In the genomic region with DNA sequence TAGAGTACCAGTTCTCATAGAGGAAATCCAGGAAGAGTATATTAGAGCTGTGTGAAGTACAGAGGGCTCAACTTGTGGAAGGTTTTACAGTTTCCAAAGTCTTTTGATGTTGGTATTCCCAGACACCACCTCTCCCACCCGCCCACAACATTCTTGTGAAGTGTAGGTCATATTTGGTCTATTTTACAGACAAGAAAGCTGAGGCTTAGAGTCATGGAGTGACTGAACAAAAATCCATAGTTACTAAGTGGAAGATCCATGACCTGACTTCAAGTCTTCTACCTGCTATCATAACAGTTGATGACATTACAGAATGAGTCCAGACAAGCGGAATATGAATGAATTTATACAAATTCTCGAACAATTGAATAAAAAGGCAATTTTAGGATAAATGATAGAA, we compare ENCODE assay signal across 22 cellular contexts.
DNase-seq lines count a peak whose midpoint lies in the region; FAIRE-seq and TF ChIP-seq lines count a peak whose summit lies in the region.
"Had no signal": no experiment of that assay in that cellular context is flagged by ENCODE, and none has a peak within 500 bp of the region (broad histone marks: within the 10 kb centered on the region; RNA-seq: fewer than 3 reads in every experiment).

No MANE protein-coding gene starts in this region.

- intact Hi-C loops in cardiac septum (cut with DNase I) = loop anchor here (10.0 kb wide), 1 partner anchor 100 kb away; no protein-coding TSS in a partner anchor

- no peaks in the 10 kb centered on the region for H3K27me3 ChIP-seq in GM23248 (replicated peaks; ENCODE audit: insufficient read depth)
- H3K27me3 ChIP-seq: BLaER1 treated with 17β-estradiol and CSF1 and Interleukin-3, amounts not matched to agents 10 nM and 100 nM had no signal

- 70 to 79% methylated on average over 3 of the region's 3 CpGs for WGBS in GM23248 (ENCODE audit: low coverage in 1 of 2, low lambda C conversion rate in 2 of 2, missing lambda C conversion rate in 2 of 2), 2 experiments

- FAIRE-seq in frontal cortex (lab: Jason Lieb, UNC) = no peak
- FAIRE-seq: A549 had no signal

- 0 out of 2 replicates have a peak, but pooled peaks cover 3% of the 10 kb centered on the region for H3K4me1 ChIP-seq in GM23248 (ENCODE audit: insufficient read depth)
- H3K4me1 ChIP-seq: A549; BLaER1 treated with 17β-estradiol and CSF1 and Interleukin-3, amounts not matched to agents 10 nM and 100 nM had no signal

- no peaks in the 10 kb centered on the region for H3K9me3 ChIP-seq in GM23248 (ENCODE audit: low read depth)

- H3K27ac ChIP-seq in GM23248 = no peak overlapping the region
- H3K27ac ChIP-seq: A549; BLaER1 treated with 17β-estradiol and CSF1 and Interleukin-3, amounts not matched to agents 10 nM and 100 nM; SK-N-MC had no signal

- no peaks in the 10 kb centered on the region for H3K79me2 ChIP-seq in GM23248 (ENCODE audit: insufficient read depth)

- H3K9me2 ChIP-seq in GM23248 (ENCODE audit: insufficient read depth) = no peaks in the 10 kb centered on the region

- no peaks in the 10 kb centered on the region for H3F3A ChIP-seq in GM23248 (ENCODE audit: insufficient read depth)

- DNase-seq in GM23248 (no peak), M059J (ENCODE audit: low read depth) (peak; percentile 17), amniotic epithelial cell (ENCODE audit: low read depth) (peak; percentile 40), fibroblast of the aortic adventitia (ENCODE audit: low read depth) (peak; percentile 11), cardiac septum (ENCODE audit: low spot score) (no peak), frontal cortex (ENCODE audit: low spot score in 2 of 2) (no peak), dermis blood vessel endothelial cell (no peak)
- DNase-seq: AML-193; CD4-positive, alpha-beta T cell; GOT3; Kasumi-1; NCI-H1105; NCI-H1436 treated with DMSO at 0.1 percent for 48 hours; NCI-H187 treated with DMSO at 0.1 percent for 48 hours; NCI-H2171 treated with DMSO at 0.1 percent for 48 hours; NCI-H524; NCI-H748 treated with DMSO at 0.1 percent for 48 hours; NK-92 treated with Interleukin-12 subunit alpha and Interleukin-12 subunit beta, amount 100 ng/mL, for 24 hours; SIG-M5 had no signal

- no peak overlapping the region for H3K4me2 ChIP-seq in GM23248 (ENCODE audit: unreplicated experiment)
- H3K4me2 ChIP-seq: A549; BLaER1 treated with 17β-estradiol and CSF1 and Interleukin-3, amounts not matched to agents 10 nM and 100 nM had no signal

- H3K4me3 ChIP-seq in GM23248 (no peak overlapping the region), fibroblast of the aortic adventitia (ENCODE audit: low read depth, low read length) (no peak overlapping the region)
- H3K4me3 ChIP-seq: A549; BLaER1 treated with 17β-estradiol and CSF1 and Interleukin-3, amounts not matched to agents 10 nM and 100 nM; SK-N-MC had no signal

- no peaks in the 10 kb centered on the region for H3K36me3 ChIP-seq in GM23248 (ENCODE audit: low read depth)
- H3K36me3 ChIP-seq: BLaER1 treated with 17β-estradiol and CSF1 and Interleukin-3, amounts not matched to agents 10 nM and 100 nM had no signal

- H2AFZ ChIP-seq in GM23248 = 0 out of 2 replicates have a peak overlapping the region, but pooled peaks have one; percentile 36

- in situ Hi-C loops in GM23248 (cut with MboI) = no loop called here

- no peaks in the 10 kb centered on the region for H4K20me1 ChIP-seq in GM23248 (ENCODE audit: insufficient read depth)
- H4K20me1 ChIP-seq: BLaER1 treated with 17β-estradiol and CSF1 and Interleukin-3, amounts not matched to agents 10 nM and 100 nM had no signal

- no peak for TF ChIP-seq CTCF in fibroblast of the aortic adventitia (IDR thresholded peaks at IDR 0.05; ENCODE audit: insufficient read depth, low read length)

- H3K9ac ChIP-seq in GM23248 = no peak overlapping the region
- H3K9ac ChIP-seq: BLaER1 treated with 17β-estradiol and CSF1 and Interleukin-3, amounts not matched to agents 10 nM and 100 nM had no signal

Comparison
In these comparisons a context has a peak if more than half of its experiments do, and no peak if none do; other contexts are left out.
1. DNase-seq: peak in M059J (single experiment), amniotic epithelial cell (single experiment) and fibroblast of the aortic adventitia (single experiment); none in GM23248 (single experiment), cardiac septum (single experiment), frontal cortex (0 of 2) and dermis blood vessel endothelial cell (single experiment).